17 cellular contexts compared by ENCODE assay signal in the genomic region with DNA sequence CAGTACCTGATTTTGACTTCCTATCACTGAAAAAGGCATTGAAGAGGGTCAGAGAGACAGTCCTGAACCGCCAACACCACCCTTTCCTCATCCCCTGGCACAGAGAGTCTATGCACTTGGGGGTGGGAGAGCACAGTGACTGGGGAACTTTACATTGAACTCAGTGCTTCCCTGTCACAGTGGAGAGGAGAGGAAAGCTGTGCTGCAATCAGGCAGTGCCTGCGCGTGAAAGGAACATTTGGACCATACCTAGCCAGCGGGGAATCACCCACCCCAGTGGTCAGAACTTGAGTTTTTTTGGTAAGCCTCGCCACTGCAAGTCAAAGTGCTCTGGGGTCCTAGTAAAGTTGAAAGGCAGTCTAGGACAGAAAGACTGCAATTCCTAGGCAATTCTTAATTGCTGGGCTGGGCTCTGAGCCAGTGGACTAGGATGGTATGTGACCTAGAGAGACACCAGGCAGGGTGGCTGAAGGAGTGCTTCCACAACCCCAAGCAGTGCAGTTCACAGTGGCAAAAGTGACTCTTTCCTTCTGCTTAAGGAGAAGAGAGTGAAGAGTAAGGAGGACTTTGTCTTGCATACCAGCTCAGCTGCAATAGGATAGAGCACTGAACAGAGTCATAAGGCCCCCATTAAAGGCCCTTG. TPM values are rescaled to one million over a fixed set of nuclear protein-coding genes. Genes with fewer than 3 reads are reported as not detected.
"Had no signal": no experiment of that assay in that cellular context is flagged by ENCODE, and none has a peak within 500 bp of the region (broad histone marks: within the 10 kb centered on the region; RNA-seq: fewer than 3 reads in every experiment).

No MANE protein-coding gene starts in this region.

- H3K27ac ChIP-seq: adrenal gland, epithelial cell of prostate, suprapubic skin had no signal

- H3K36me3 ChIP-seq: adrenal gland, spleen, suprapubic skin had no signal

- H3K9me3 Mint-ChIP-seq: central memory CD8-positive, alpha-beta T cell; effector memory CD8-positive, alpha-beta T cell; stimulated activated naive B cell treated with anti-CD40 and anti-IgM and Interleukin-4, amounts not matched to agents 10 μg/mL and 1 μg/mL and 100 μg/mL, for 72 hours had no signal

- H3K27me3 ChIP-seq: adrenal gland, spleen had no signal

- H3K4me3 Mint-ChIP-seq: central memory CD8-positive, alpha-beta T cell; effector memory CD8-positive, alpha-beta T cell; nephron; stimulated activated naive B cell treated with anti-CD40 and anti-IgM and Interleukin-4, amounts not matched to agents 10 μg/mL and 1 μg/mL and 100 μg/mL, for 72 hours; type B pancreatic cell had no signal

- H3K27me3 Mint-ChIP-seq: central memory CD8-positive, alpha-beta T cell; type B pancreatic cell had no signal

- DNase-seq: activated CD8-positive, alpha-beta memory T cell treated with anti-CD3 and anti-CD28 coated beads, Interleukin-2, amount 50 U/mL, for 4 hours; activated effector memory CD4-positive, alpha-beta T cell treated with Interleukin-2 at 50 U/mL for 16 hours; effector memory CD8-positive, alpha-beta T cell; mesendoderm; occipital lobe; spleen; stimulated activated CD4-positive, alpha-beta T cell treated with anti-CD3 and anti-CD28 coated beads, Interleukin-1b, Interleukin-23, amount 100 ng/mL, for 48 hours; stimulated activated naive B cell treated with anti-CD40 and anti-IgM and Interleukin-4, amounts not matched to agents 10 μg/mL and 1 μg/mL and 100 μg/mL, for 72 hours had no signal

- H3K4me1 Mint-ChIP-seq: nephron; stimulated activated naive B cell treated with anti-CD40 and anti-IgM and Interleukin-4, amounts not matched to agents 10 μg/mL and 1 μg/mL and 100 μg/mL, for 72 hours had no signal

- H3K36me3 Mint-ChIP-seq: stimulated activated naive B cell treated with anti-CD40 and anti-IgM and Interleukin-4, amounts not matched to agents 10 μg/mL and 1 μg/mL and 100 μg/mL, for 72 hours; type B pancreatic cell had no signal

- H3K9me3 ChIP-seq: adrenal gland, spleen, suprapubic skin had no signal

- H3K4me3 ChIP-seq: adrenal gland, spleen, suprapubic skin had no signal

- H3K27ac Mint-ChIP-seq: nephron; stimulated activated naive B cell treated with anti-CD40 and anti-IgM and Interleukin-4, amounts not matched to agents 10 μg/mL and 1 μg/mL and 100 μg/mL, for 72 hours; type B pancreatic cell had no signal

- H3K4me1 ChIP-seq: adrenal gland, spleen, suprapubic skin had no signal

- ATAC-seq: sciatic nerve; stimulated activated naive B cell treated with anti-CD40 and anti-IgM and Interleukin-4, amounts not matched to agents 10 μg/mL and 1 μg/mL and 100 μg/mL, for 72 hours had no signal

RNA-seq across cellular contexts. Expression of a gene that starts 9.4 kb away (rescaled TPM):
- total RNA-seq: SK-MEL-5 had no signal

RNA-seq across cellular contexts. Expression of a gene that starts 42.5 kb away (rescaled TPM):
- total RNA-seq: liver, occipital lobe, sciatic nerve, SK-MEL-5 had no signal
- polyA plus RNA-seq: liver had no signal
